In genomic region chr9:85258229-85258628, GRCh38 we compare ENCODE assay signal across 15 cellular contexts.
"Had no signal": no experiment of that assay in that cellular context is flagged by ENCODE, and none has a peak within 500 bp of the region (broad histone marks: within the 10 kb centered on the region; RNA-seq: fewer than 3 reads in every experiment).

No MANE protein-coding gene starts in this region.

- FAIRE-seq: K562 had no signal

- H3K4me1 Mint-ChIP-seq: activated CD4-positive, alpha-beta memory T cell treated with anti-CD3 and anti-CD28 coated beads, Interleukin-2, amount 10 ng/mL, durations not matched to agents 7 days and 5 days; activated CD4-positive, alpha-beta T cell treated with anti-CD3 and anti-CD28 coated beads for 36 hours had no signal

- H3K4me3 Mint-ChIP-seq: activated CD4-positive, alpha-beta memory T cell treated with anti-CD3 and anti-CD28 coated beads, Interleukin-2, amount 10 ng/mL, durations not matched to agents 7 days and 5 days; activated CD4-positive, alpha-beta T cell treated with anti-CD3 and anti-CD28 coated beads for 36 hours; activated T-cell treated with anti-CD3 and anti-CD28 coated beads, Interleukin-2, amount 50 U/mL, for 72 hours; T-helper 2 cell treated with Interferon-gamma antibody and Interleukin-4, amounts not matched to agents 5 μg/mL and 100 μg/mL, for 36 hours had no signal

- H3K4me1 ChIP-seq: breast epithelium had no signal

- H3K4me3 ChIP-seq: K562, SK-N-MC had no signal

- H3K36me3 ChIP-seq: breast epithelium, WERI-Rb-1 had no signal

- H3K27me3 ChIP-seq: breast epithelium had no signal

- H3K27me3 Mint-ChIP-seq: activated CD4-positive, alpha-beta memory T cell treated with anti-CD3 and anti-CD28 coated beads, Interleukin-2, amount 10 ng/mL, durations not matched to agents 7 days and 5 days had no signal

- H3K9me3 ChIP-seq: breast epithelium had no signal

- DNase-seq: activated CD4-positive, alpha-beta memory T cell treated with anti-CD3 and anti-CD28 coated beads, Interleukin-2, amount 10 ng/mL, durations not matched to agents 7 days and 5 days; activated CD4-positive, alpha-beta T cell treated with anti-CD3 and anti-CD28 coated beads, Interleukin-2, amount 50 U/mL, for 1 hour; activated naive CD4-positive, alpha-beta T cell treated with anti-CD3 and anti-CD28 coated beads, Interleukin-2, amount 50 U/mL, for 16 hours; activated T-cell treated with anti-CD3 and anti-CD28 coated beads for 4 hours; central memory CD4-positive, alpha-beta T cell; NCI-H2081 treated with DMSO at 0.1 percent for 48 hours; NCI-H2171 had no signal

- H3K27ac ChIP-seq: breast epithelium, SK-N-MC, WERI-Rb-1 had no signal

- H3K27ac Mint-ChIP-seq: activated CD4-positive, alpha-beta memory T cell treated with anti-CD3 and anti-CD28 coated beads, Interleukin-2, amount 10 ng/mL, durations not matched to agents 7 days and 5 days; activated CD4-positive, alpha-beta T cell treated with anti-CD3 and anti-CD28 coated beads for 36 hours; activated T-cell treated with anti-CD3 and anti-CD28 coated beads, Interleukin-2, amount 50 U/mL, for 72 hours; activated T-helper 2 cell treated with anti-CD3 and anti-CD28 coated beads, Interferon-gamma antibody, Interleukin-2, Interleukin-4, amounts not matched to agents 10 μg/mL and 5 μg/mL and 100 μg/mL, durations not matched to agents 14 hours and 24 hours and 36 hours; T-helper 2 cell treated with Interferon-gamma antibody and Interleukin-4, amounts not matched to agents 5 μg/mL and 100 μg/mL, for 36 hours had no signal
